8 cellular contexts compared by ENCODE assay signal in the genomic region with DNA sequence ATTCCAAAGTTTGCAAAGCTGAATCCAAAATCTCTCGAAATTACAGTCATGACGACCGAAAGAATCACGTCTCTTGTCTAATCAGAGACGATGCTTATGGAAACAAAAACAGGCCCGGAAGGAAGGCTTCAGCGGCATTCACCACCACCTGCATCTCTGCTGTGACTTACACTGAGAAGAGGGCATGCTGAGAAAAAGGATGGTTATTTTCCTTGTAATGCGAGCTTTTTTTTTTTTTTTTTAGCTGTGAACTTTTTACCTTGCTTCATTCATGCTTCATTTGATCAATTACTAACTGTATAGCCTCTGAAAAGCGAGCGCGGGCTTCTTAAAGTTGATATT.
DNase-seq lines count a peak whose midpoint lies in the region; ATAC-seq and TF ChIP-seq lines count a peak whose summit lies in the region.

No MANE protein-coding gene starts in this region.

- no peaks in the 10 kb centered on the region for H3K9me3 Mint-ChIP-seq in mesothelial cell of epicardium

- H3K4me3 ChIP-seq in BJ (ENCODE audit: low read depth, low read length) (peak overlapping the region; percentile 66), brain microvascular endothelial cell (ENCODE audit: low read depth, low read length) (peak overlapping the region; percentile 64)

- CTCF ChIA-PET in BJ (lab: Yijun Ruan, JAX), result interaction anchor here (0.6 kb wide), 2 partner anchors 16 to 56 kb away, joined by 3 read pairs; no protein-coding TSS in a partner anchor

- H3K4me1 Mint-ChIP-seq in mesothelial cell of epicardium, result peaks cover 61% of the 10 kb centered on the region

- no peaks in the 10 kb centered on the region for H3K36me3 Mint-ChIP-seq in mesothelial cell of epicardium

- peak overlapping the region; percentile 84 for H3K4me3 Mint-ChIP-seq in mesothelial cell of epicardium

- DNase-seq in BJ (ENCODE audit: low read depth) (no peak), brain microvascular endothelial cell (no peak), mesothelial cell of epicardium (ENCODE audit: low spot score in 2 of 2, unreplicated experiment in 2 of 2) (no peak), A172 (ENCODE audit: low spot score) (no peak), NCI-H446 (lab: John Stamatoyannopoulos, UW) (no peak), ureter (ENCODE audit: low spot score) (no peak), SHP77 treated with DMSO at 0.1 percent for 48 hours (lab: John Stamatoyannopoulos, UW) (no peak)

- no peaks in the 10 kb centered on the region for H3K27me3 Mint-ChIP-seq in mesothelial cell of epicardium (ENCODE audit: low read depth)

- H3K27ac ChIP-seq in brain microvascular endothelial cell, result no peak overlapping the region

- in situ Hi-C loops in brain microvascular endothelial cell (cut with HindIII; ENCODE audit: low pct_ligation_motif_present, low sequenced_read_pairs), result no loop called here

- ATAC-seq in HG02870 (IDR thresholded peaks at IDR 0.05; ENCODE audit: unreplicated experiment), result peak; percentile 8

- TF ChIP-seq CTCF in BJ (IDR thresholded peaks at IDR 0.05; ENCODE audit: insufficient read depth, low read depth, low read length), result no peak
- no peak for TF ChIP-seq CTCF in brain microvascular endothelial cell (IDR thresholded peaks at IDR 0.05; ENCODE audit: low read depth, low read length, missing control alignments)
- TF ChIP-seq CTCF in mesothelial cell of epicardium (IDR thresholded peaks at IDR 0.05; ENCODE audit: unreplicated experiment), result no peak

- H3K36me3 ChIP-seq in BJ (ENCODE audit: control insufficient read depth, insufficient read depth, low read length) (no peaks in the 10 kb centered on the region; the same call in 1 of the 2 replicates), brain microvascular endothelial cell (replicated peaks) (no peaks in the 10 kb centered on the region)

- peak overlapping the region; percentile 92 for H3K27ac Mint-ChIP-seq in mesothelial cell of epicardium

- H3K27me3 ChIP-seq in BJ (ENCODE audit: control insufficient read depth, insufficient read depth, low read length), result no peaks in the 10 kb centered on the region
- H3K27me3 ChIP-seq in brain microvascular endothelial cell (replicated peaks), result no peaks in the 10 kb centered on the region

- POLR2A ChIA-PET in BJ (lab: Charles Lee), result interaction anchor here (0.7 kb wide), 1 partner anchor 23 kb away, joined by 5 read pairs; no protein-coding TSS in a partner anchor
